In genomic region chr3:169748670-169749069, GRCh38 we compare ENCODE assay signal across 21 cellular contexts. TPM values are rescaled to one million over a fixed set of nuclear protein-coding genes. Genes with fewer than 3 reads are reported as not detected.
DNase-seq lines count a peak whose midpoint lies in the region; ATAC-seq and TF ChIP-seq lines count a peak whose summit lies in the region.
"Had no signal": no experiment of that assay in that cellular context is flagged by ENCODE, and none has a peak within 500 bp of the region (broad histone marks: within the 10 kb centered on the region; RNA-seq: fewer than 3 reads in every experiment).

No MANE protein-coding gene starts in this region.

- no peak overlapping the region for H2AFZ ChIP-seq in PC-3 (ENCODE audit: low read length)

- H3K4me2 ChIP-seq in PC-3 (ENCODE audit: low read length) = 0 out of 2 replicates have a peak overlapping the region, but pooled peaks have one; percentile 5

- POLR2A ChIA-PET in PC-3 (lab: Charles Lee; ENCODE audit: unreplicated experiment) = no interaction called here

- H4K20me1 ChIP-seq in PC-3 (ENCODE audit: low read length) = no peaks in the 10 kb centered on the region

- intact Hi-C loops in PC-3 (cut with micrococcal nuclease) = no loop called here

- DNase-seq in DMS53 (lab: John Stamatoyannopoulos, UW) (peak; percentile 80), PC-3 (peak; percentile 74), NCI-H1930 (lab: John Stamatoyannopoulos, UW) (no peak), globus pallidus (ENCODE audit: low spot score) (no peak)
- DNase-seq: activated CD4-positive, alpha-beta T cell treated with anti-CD3 and anti-CD28 coated beads, Interleukin-2, amount 50 U/mL, for 48 hours; activated T-cell treated with anti-CD3 and anti-CD28 coated beads, Interleukin-2, amount 50 U/mL, for 24 hours; brain microvascular endothelial cell; H9; hippocampal formation; islet precursor cell; NCI-H1092 treated with DMSO at 0.1 percent for 48 hours; NCI-H524; sigmoid colon; stimulated activated naive CD4-positive, alpha-beta T cell treated with Interleukin-2 at 50 U/mL for 16 hours; trophoblast cell had no signal

- CTCF ChIA-PET in PC-3 (lab: Charles Lee) = no interaction called here

- H3F3A ChIP-seq in PC-3 (ENCODE audit: low read length, unreplicated experiment) = no peaks in the 10 kb centered on the region

- no peaks in the 10 kb centered on the region for H3K27me3 ChIP-seq in PC-3 (ENCODE audit: low read length)
- H3K27me3 ChIP-seq: brain microvascular endothelial cell had no signal

- no peak overlapping the region for H3K4me3 ChIP-seq in PC-3 (ENCODE audit: low read length)
- H3K4me3 ChIP-seq: coronary artery, lung, sigmoid colon had no signal

- TF ChIP-seq CTCF in PC-3 (conservative IDR thresholded peaks at IDR 0.05; ENCODE audit: low read depth, low read length) = no peak

- peak; percentile 62 for ATAC-seq in GM19351 (IDR thresholded peaks at IDR 0.05; ENCODE audit: unreplicated experiment)
- peak; percentile 88 for ATAC-seq in PC-3
- ATAC-seq in esophagus mucosa = peak; percentile 94
- ATAC-seq in GM21390 (IDR thresholded peaks at IDR 0.05; ENCODE audit: unreplicated experiment) = no peak
- ATAC-seq: Right ventricle myocardium inferior had no signal

- peaks cover 20% of the 10 kb centered on the region for H3K4me1 ChIP-seq in PC-3 (ENCODE audit: insufficient read depth, low read length)
- H3K4me1 ChIP-seq: sigmoid colon had no signal

- H3K36me3 ChIP-seq in PC-3 (ENCODE audit: low read depth, low read length) = no peaks in the 10 kb centered on the region
- H3K36me3 ChIP-seq: brain microvascular endothelial cell, sigmoid colon had no signal

- BruUV-seq in PC-3 (replicated peaks; lab: Mats Ljungman, UMichigan) = no TSS peak

- H3K9me2 ChIP-seq in PC-3 (replicated peaks; ENCODE audit: low read length) = no peaks in the 10 kb centered on the region

- no peak overlapping the region for H3K27ac ChIP-seq in PC-3 (ENCODE audit: low read length)
- H3K27ac ChIP-seq: brain microvascular endothelial cell, coronary artery, sigmoid colon had no signal

- H3K9me3 ChIP-seq in PC-3 (ENCODE audit: low read length) = no peaks in the 10 kb centered on the region
- H3K9me3 ChIP-seq: sigmoid colon had no signal

- H3K9ac ChIP-seq in PC-3 (ENCODE audit: low read length) = no peak overlapping the region

- no peaks in the 10 kb centered on the region for H3K79me2 ChIP-seq in PC-3 (ENCODE audit: low read length)

RNA-seq across cellular contexts. Expression of gene TERC, which starts 16.2 kb away (rescaled TPM):
- total RNA-seq in PC-3 (2014; rRNA removed) = 544 and 737 TPM in 2 replicates
- total RNA-seq in esophagus mucosa = 10.6 TPM

RNA-seq across cellular contexts. Expression of gene ACTRT3, which starts 20.7 kb away (rescaled TPM):
- total RNA-seq in PC-3 (2014; rRNA removed) (2.6 and 4.1 TPM in 2 replicates), esophagus mucosa (1.6 TPM)

RNA-seq across cellular contexts. Expression of gene MYNN, which starts 24.5 kb away (rescaled TPM):
- total RNA-seq in PC-3 (2014; rRNA removed) (7.4 and 12.9 TPM in 2 replicates), esophagus mucosa (8.8 TPM)

Comparison
In these comparisons a context has a peak if more than half of its experiments do, and no peak if none do; other contexts are left out.
1. DNase-seq: peak in DMS53 (single experiment) and PC-3 (single experiment); none in NCI-H1930 (0 of 2) and globus pallidus (single experiment).
2. RNA of gene TERC, which starts 16.2 kb away (total RNA-seq): 544 to 737 TPM in PC-3; 10.6 TPM in esophagus mucosa (single experiment); every median in the first group is over 10 times any median in the second.